12 cellular contexts compared by ENCODE assay signal in genomic region chr14:71551291-71551955, GRCh38.
DNase-seq lines count a peak whose midpoint lies in the region; ATAC-seq, FAIRE-seq and TF ChIP-seq lines count a peak whose summit lies in the region.
"Had no signal": no experiment of that assay in that cellular context is flagged by ENCODE, and none has a peak within 500 bp of the region (broad histone marks: within the 10 kb centered on the region; RNA-seq: fewer than 3 reads in every experiment).

No MANE protein-coding gene starts in this region.

- H3K36me3 ChIP-seq in H7 (replicated peaks; ENCODE audit: control insufficient read depth, insufficient read depth, low read length) = no peaks in the 10 kb centered on the region

- no peak overlapping the region for H3K27ac ChIP-seq in substantia nigra (ENCODE audit: low read depth, low read length, poor library complexity, severe bottlenecking)

- ATAC-seq in HG02981 (IDR thresholded peaks at IDR 0.05; ENCODE audit: unreplicated experiment) = no peak

- H3K4me3 ChIP-seq in H7 (ENCODE audit: insufficient read depth, low read depth, low read length) = no peak overlapping the region

- no peaks in the 10 kb centered on the region for H3K27me3 ChIP-seq in H7 (ENCODE audit: control insufficient read depth, insufficient read depth, low read length)

- peak; percentile 30 for FAIRE-seq in GM12892 (lab: Jason Lieb, UNC)

- no peak for TF ChIP-seq POLR2A in GM12892 (IDR thresholded peaks at IDR 0.05; ENCODE audit: low read depth, low read length)

- in situ Hi-C loops in ACHN (cut with HindIII; ENCODE audit: low pct_ligation_motif_present, low pct_unique_long_range_greater_than_20kb, low sequenced_read_pairs) = no loop called here

- DNase-seq in ACHN (peak; percentile 39), GM12892 (ENCODE audit: insufficient read length) (no peak), amniotic epithelial cell (ENCODE audit: low read depth) (peak; percentile 98), iris pigment epithelial cell (ENCODE audit: low read depth) (peak; percentile 96), substantia nigra (lab: John Stamatoyannopoulos, UW) (no peak), OCI-M1 (lab: John Stamatoyannopoulos, UW) (no peak), H7 (no peak)
- DNase-seq: activated CD8-positive, alpha-beta memory T cell treated with anti-CD3 and anti-CD28 coated beads, Interleukin-2, amount 50 U/mL, for 48 hours; head of caudate nucleus; Karpas-422; NCI-H524 treated with DMSO at 0.1 percent for 48 hours had no signal

Comparison
In these comparisons a context has a peak if more than half of its experiments do, and no peak if none do; other contexts are left out.
1. DNase-seq: peak in ACHN (single experiment), amniotic epithelial cell (single experiment) and iris pigment epithelial cell (single experiment); none in GM12892 (single experiment), substantia nigra (0 of 49), OCI-M1 (single experiment) and H7 (single experiment).